1 cellular context compared by ENCODE assay signal in genomic region chr6:147203311-147204059, GRCh38.
TF ChIP-seq lines count a peak whose summit lies in the region.

No MANE protein-coding gene starts in this region.

TF ChIP-seq in HepG2, 621 proteins besides CTCF, POLR2A, EP300 and RAD21 (continued from another document):
- TF ChIP-seq HBP1 (CRISPR knock-in tag; IDR thresholded peaks at IDR 0.05; ENCODE audit: low read depth) (0 out of 2 replicates have a peak, but pooled peaks have one; percentile 44), YEATS4 (CRISPR knock-in tag; IDR thresholded peaks at IDR 0.05; ENCODE audit: borderline replicate concordance) (peak; percentile 49), IRF2 (CRISPR knock-in tag; IDR thresholded peaks at IDR 0.05) (no peak), ZNF891 (CRISPR knock-in tag; IDR thresholded peaks at IDR 0.05) (no peak), CCDC6 (CRISPR knock-in tag; IDR thresholded peaks at IDR 0.05) (peak; percentile 44; the same call in 1 of the 2 replicates), ETV6 (CRISPR knock-in tag; conservative IDR thresholded peaks at IDR 0.05) (peak; percentile 76; the same call in 1 of the 2 replicates), GLI4 (CRISPR knock-in tag; IDR thresholded peaks at IDR 0.05; ENCODE audit: borderline replicate concordance) (no peak; the same call in 1 of the 2 replicates), TMF1 (CRISPR knock-in tag; IDR thresholded peaks at IDR 0.05; ENCODE audit: low read depth) (peak; percentile 98), ZNF616 (CRISPR knock-in tag; IDR thresholded peaks at IDR 0.05; ENCODE audit: low read depth) (peak; percentile 67; the same call in 1 of the 2 replicates), ZNF446 (CRISPR knock-in tag; IDR thresholded peaks at IDR 0.05) (peak; percentile 37; the same call in 1 of the 2 replicates), ZBTB37 (CRISPR knock-in tag; IDR thresholded peaks at IDR 0.05) (0 out of 2 replicates have a peak, but pooled peaks have one; percentile 15), ZNF383 (CRISPR knock-in tag; IDR thresholded peaks at IDR 0.05; ENCODE audit: borderline replicate concordance) (0 out of 2 replicates have a peak, but pooled peaks have one; percentile 82), THAP11 (CRISPR knock-in tag; IDR thresholded peaks at IDR 0.05) (peak; percentile 81), ZNF563 (CRISPR knock-in tag; IDR thresholded peaks at IDR 0.05) (peak; percentile 23; the same call in 1 of the 2 replicates), KDM5A (IDR thresholded peaks at IDR 0.05; ENCODE audit: borderline replicate concordance, low read length) (peak; percentile 25; the same call in 1 of the 2 replicates), MAZ (IDR thresholded peaks at IDR 0.05; ENCODE audit: borderline replicate concordance, low read depth, low read length) (peak; percentile 50; the same call in 1 of the 2 replicates), MAZ (CRISPR knock-in tag; IDR thresholded peaks at IDR 0.05; ENCODE audit: low read depth) (peak; percentile 77), FOXC1 (CRISPR knock-in tag; IDR thresholded peaks at IDR 0.05; ENCODE audit: borderline replicate concordance) (0 out of 2 replicates have a peak, but pooled peaks have one; percentile 50), CSRNP2 (CRISPR knock-in tag; conservative IDR thresholded peaks at IDR 0.05; ENCODE audit: low read depth) (0 out of 2 replicates have a peak, but pooled peaks have one; percentile 78), ZNF207 (IDR thresholded peaks at IDR 0.05; ENCODE audit: borderline replicate concordance) (no peak), ATF4 (CRISPR knock-in tag; IDR thresholded peaks at IDR 0.05) (0 out of 4 replicates have a peak, but pooled peaks of 1 of the 2 experiments have one; percentile 25), HOXA5 (CRISPR knock-in tag; IDR thresholded peaks at IDR 0.05) (no peak), RFXAP (CRISPR knock-in tag; IDR thresholded peaks at IDR 0.05; ENCODE audit: borderline replicate concordance) (peak; percentile 33; the same call in 1 of the 2 replicates), FOXO1 (CRISPR knock-in tag; IDR thresholded peaks at IDR 0.05) (peak; percentile 50; the same call in 1 of the 2 replicates), KMT2A (CRISPR knock-in tag; IDR thresholded peaks at IDR 0.05) (no peak; the same call in 1 of the 2 replicates)
